ENCODE assay signal across 12 cellular contexts in the genomic region with DNA sequence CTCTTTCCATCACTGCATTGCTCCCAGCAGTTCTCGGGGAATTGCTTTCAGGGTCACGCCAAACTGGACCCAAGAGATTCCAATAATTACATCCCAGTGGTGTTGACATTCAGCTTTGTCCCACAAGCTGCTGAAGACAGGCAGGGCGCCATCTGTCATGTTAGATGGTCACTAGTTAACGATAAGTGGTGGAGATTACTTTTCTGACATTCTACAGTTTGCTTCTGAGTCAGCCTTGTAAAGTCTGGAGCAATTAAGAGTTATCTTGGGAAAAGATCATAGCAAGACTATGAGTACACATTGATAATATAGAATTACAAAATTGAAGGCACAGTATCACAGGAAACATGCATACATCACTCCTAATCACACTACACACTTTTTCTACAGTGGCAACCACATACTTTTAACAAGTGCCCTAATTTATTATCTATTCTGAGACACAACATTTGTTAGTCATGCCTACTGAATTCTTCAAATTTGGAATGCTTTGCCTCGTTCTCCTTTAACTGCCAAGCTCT. TPM values are rescaled to one million over a fixed set of nuclear protein-coding genes. Genes with fewer than 3 reads are reported as not detected.
DNase-seq lines count a peak whose midpoint lies in the region; ATAC-seq and TF ChIP-seq lines count a peak whose summit lies in the region.
"Had no signal": no experiment of that assay in that cellular context is flagged by ENCODE, and none has a peak within 500 bp of the region (broad histone marks: within the 10 kb centered on the region; RNA-seq: fewer than 3 reads in every experiment).

No MANE protein-coding gene starts in this region.

- H3K36me3 Mint-ChIP-seq in GM23338 (ENCODE audit: low read depth), result no peaks in the 10 kb centered on the region
- no peaks in the 10 kb centered on the region for H3K36me3 Mint-ChIP-seq in CD4-positive, alpha-beta T cell (ENCODE audit: low read depth)
- H3K36me3 Mint-ChIP-seq: activated naive CD4-positive, alpha-beta T cell treated with anti-CD3 and anti-CD28 coated beads, Interleukin-2, amount 50 U/mL, for 24 hours had no signal

- 25% methylated on average over 5 of the region's 5 CpGs for WGBS in hepatocyte (ENCODE audit: low lambda C conversion rate, missing lambda C conversion rate)
- WGBS in prostate gland, result 41% methylated on average over 5 of the region's 5 CpGs

- DNase-seq in A673 (ENCODE audit: low spot score) (peak; percentile 77), GM23338 (ENCODE audit: low spot score) (no peak), SJCRH30 (peak; percentile 47 to 53), hepatocyte (ENCODE audit: low spot score) (peak; percentile 64), prostate gland (ENCODE audit: low spot score) (no peak), NCI-H1694 treated with DMSO at 0.1 percent for 48 hours (lab: John Stamatoyannopoulos, UW) (no peak)
- DNase-seq in CD4-positive, alpha-beta T cell, result no peak
- DNase-seq: NCI-H526 had no signal

- TF ChIP-seq CTCF in A673 (conservative IDR thresholded peaks at IDR 0.05; ENCODE audit: low read depth, low read length) (no peak), GM23338 (conservative IDR thresholded peaks at IDR 0.05; ENCODE audit: low read depth in 2 of 2) (0 out of 4 replicates have a peak, but pooled peaks of 1 of the 2 experiments have one; percentile 6), hepatocyte (IDR thresholded peaks at IDR 0.05; ENCODE audit: poor library complexity) (no peak), prostate gland (IDR thresholded peaks at IDR 0.05) (no peak)
- no peak for TF ChIP-seq CTCF in CD4-positive, alpha-beta T cell (IDR thresholded peaks at IDR 0.05)

- H3K4me3 ChIP-seq in A673 (ENCODE audit: low read depth, low read length, poor library complexity, severe bottlenecking) (no peak overlapping the region), GM23338 (no peak overlapping the region), SJCRH30 (no peak overlapping the region), hepatocyte (no peak overlapping the region), prostate gland (no peak overlapping the region)

- H3K4me3 Mint-ChIP-seq in GM23338, result no peak overlapping the region
- no peak overlapping the region for H3K4me3 Mint-ChIP-seq in CD4-positive, alpha-beta T cell
- H3K4me3 Mint-ChIP-seq: activated naive CD4-positive, alpha-beta T cell treated with anti-CD3 and anti-CD28 coated beads, Interleukin-2, amount 50 U/mL, for 24 hours; CD14-positive monocyte had no signal

- H3K4me2 ChIP-seq in GM23338 (no peak overlapping the region), hepatocyte (no peak overlapping the region)

- TF ChIP-seq POLR2A in prostate gland (IDR thresholded peaks at IDR 0.05), result no peak

- no peaks in the 10 kb centered on the region for H3K36me3 ChIP-seq in A673 (ENCODE audit: insufficient read depth, low read length, poor library complexity, severe bottlenecking)
- H3K36me3 ChIP-seq in GM23338 (ENCODE audit: insufficient read depth), result no peaks in the 10 kb centered on the region
- H3K36me3 ChIP-seq in SJCRH30, result peaks cover 7% of the 10 kb centered on the region
- H3K36me3 ChIP-seq in hepatocyte (replicated peaks; ENCODE audit: insufficient read depth, low read depth), result no peaks in the 10 kb centered on the region
- no peaks in the 10 kb centered on the region for H3K36me3 ChIP-seq in prostate gland

- H3K9me3 Mint-ChIP-seq in GM23338, result no peaks in the 10 kb centered on the region
- no peaks in the 10 kb centered on the region for H3K9me3 Mint-ChIP-seq in CD4-positive, alpha-beta T cell

- H3K27me3 ChIP-seq in A673 (replicated peaks; ENCODE audit: insufficient read depth, low read depth, low read length, poor library complexity), result no peaks in the 10 kb centered on the region
- no peaks in the 10 kb centered on the region for H3K27me3 ChIP-seq in GM23338 (ENCODE audit: insufficient read depth)
- H3K27me3 ChIP-seq in SJCRH30, result no peaks in the 10 kb centered on the region
- no peaks in the 10 kb centered on the region for H3K27me3 ChIP-seq in hepatocyte
- H3K27me3 ChIP-seq in prostate gland (replicated peaks; ENCODE audit: insufficient read depth), result no peaks in the 10 kb centered on the region
- H3K27me3 ChIP-seq in CD4-positive, alpha-beta T cell (ENCODE audit: control insufficient read depth, insufficient read depth, low read length), result no peaks in the 10 kb centered on the region

- H3K27ac ChIP-seq in A673 (ENCODE audit: low read depth, low read length, poor library complexity, severe bottlenecking), result no peak overlapping the region
- no peak overlapping the region for H3K27ac ChIP-seq in GM23338 (ENCODE audit: low read depth)
- no peak overlapping the region for H3K27ac ChIP-seq in SJCRH30
- H3K27ac ChIP-seq in hepatocyte, result peak overlapping the region; percentile 44
- no peak overlapping the region for H3K27ac ChIP-seq in prostate gland
- no peak overlapping the region for H3K27ac ChIP-seq in CD4-positive, alpha-beta T cell (ENCODE audit: low read depth, low read length)
- H3K27ac ChIP-seq: parathyroid adenoma had no signal

- intact Hi-C loops in A673 (cut with micrococcal nuclease; ENCODE audit: unreplicated experiment), result no loop called here
- intact Hi-C loops in prostate gland (cut with DNase I), result no loop called here
- intact Hi-C loops in CD4-positive, alpha-beta T cell (cut with DNase I, micrococcal nuclease), result no loop called here

- no peaks in the 10 kb centered on the region for H3K27me3 Mint-ChIP-seq in GM23338 (ENCODE audit: insufficient read depth, low read depth, poor library complexity)
- no peaks in the 10 kb centered on the region for H3K27me3 Mint-ChIP-seq in CD4-positive, alpha-beta T cell
- H3K27me3 Mint-ChIP-seq: activated naive CD4-positive, alpha-beta T cell treated with anti-CD3 and anti-CD28 coated beads, Interleukin-2, amount 50 U/mL, for 24 hours had no signal

- peak overlapping the region; percentile 34; the same call in 1 of the 2 replicates for H2AFZ ChIP-seq in GM23338
- H2AFZ ChIP-seq in hepatocyte, result no peak overlapping the region
- H2AFZ ChIP-seq: parathyroid adenoma had no signal

- POLR2A ChIA-PET in A673 (lab: Charles Lee; ENCODE audit: low non-redundant PET), result no interaction called here
- POLR2A ChIA-PET in CD4-positive, alpha-beta T cell (lab: Charles Lee), result no interaction called here

- CTCF ChIA-PET in A673 (lab: Charles Lee), result no interaction called here
- CTCF ChIA-PET in CD4-positive, alpha-beta T cell (lab: Charles Lee), result no interaction called here

- H3K9me3 ChIP-seq in A673 (ENCODE audit: low read depth, low read length, poor library complexity, severe bottlenecking) (no peaks in the 10 kb centered on the region), SJCRH30 (replicated peaks) (no peaks in the 10 kb centered on the region), hepatocyte (ENCODE audit: low read depth) (no peaks in the 10 kb centered on the region), prostate gland (no peaks in the 10 kb centered on the region)
- no peaks in the 10 kb centered on the region for H3K9me3 ChIP-seq in CD4-positive, alpha-beta T cell (ENCODE audit: control insufficient read depth, low read length)

- H3K4me1 ChIP-seq in A673 (ENCODE audit: insufficient read depth, low read length, poor library complexity, severe bottlenecking) (no peaks in the 10 kb centered on the region), GM23338 (ENCODE audit: insufficient read depth) (no peaks in the 10 kb centered on the region), SJCRH30 (peaks cover 13% of the 10 kb centered on the region), hepatocyte (ENCODE audit: insufficient read depth) (peaks cover 7% of the 10 kb centered on the region), prostate gland (replicated peaks) (no peaks in the 10 kb centered on the region)
- H3K4me1 ChIP-seq: parathyroid adenoma had no signal

- H3K9me2 ChIP-seq in GM23338 (ENCODE audit: insufficient read depth), result peaks cover 3% of the 10 kb centered on the region; the same call in 1 of the 2 replicates
- no peaks in the 10 kb centered on the region for H3K9me2 ChIP-seq in hepatocyte (replicated peaks; ENCODE audit: insufficient read depth)

- H3K79me2 ChIP-seq in GM23338 (replicated peaks; ENCODE audit: insufficient read depth), result no peaks in the 10 kb centered on the region
- peaks cover 19% of the 10 kb centered on the region for H3K79me2 ChIP-seq in hepatocyte
- H3K79me2 ChIP-seq: parathyroid adenoma had no signal

- no peaks in the 10 kb centered on the region for H4K20me1 ChIP-seq in GM23338 (replicated peaks; ENCODE audit: insufficient read depth)
- no peaks in the 10 kb centered on the region for H4K20me1 ChIP-seq in hepatocyte (ENCODE audit: insufficient read depth, poor library complexity, severe bottlenecking)

- no peaks in the 10 kb centered on the region for H3F3A ChIP-seq in GM23338 (replicated peaks; ENCODE audit: low read depth)

- H3K4me1 Mint-ChIP-seq in GM23338, result no peaks in the 10 kb centered on the region
- H3K4me1 Mint-ChIP-seq in CD4-positive, alpha-beta T cell (ENCODE audit: low read depth), result no peaks in the 10 kb centered on the region
- H3K4me1 Mint-ChIP-seq: activated naive CD4-positive, alpha-beta T cell treated with anti-CD3 and anti-CD28 coated beads, Interleukin-2, amount 50 U/mL, for 24 hours; CD14-positive monocyte had no signal

- ATAC-seq in GM23338 (no peak), HG03196 (IDR thresholded peaks at IDR 0.05; ENCODE audit: unreplicated experiment) (no peak)
- no peak for ATAC-seq in CD4-positive, alpha-beta T cell (ENCODE audit: poor library complexity)

- no TSS peak for BruUV-seq in A673 (replicated peaks; lab: Mats Ljungman, UMichigan)

- H3K27ac Mint-ChIP-seq in GM23338, result no peak overlapping the region
- H3K27ac Mint-ChIP-seq in CD4-positive, alpha-beta T cell, result no peak overlapping the region
- H3K27ac Mint-ChIP-seq: activated naive CD4-positive, alpha-beta T cell treated with anti-CD3 and anti-CD28 coated beads, Interleukin-2, amount 50 U/mL, for 24 hours; CD14-positive monocyte had no signal

TF ChIP-seq in GM23338, 12 proteins besides CTCF, POLR2A, EP300 and RAD21 (continues in another document):
- TF ChIP-seq STAT1 (IDR thresholded peaks at IDR 0.05; ENCODE audit: unreplicated experiment), result no peak
- TF ChIP-seq JUNB (IDR thresholded peaks at IDR 0.05; ENCODE audit: unreplicated experiment), result no peak
- TF ChIP-seq POLR2AphosphoS5 (IDR thresholded peaks at IDR 0.05; ENCODE audit: low read depth), result no peak
- no peak for TF ChIP-seq NANOG (IDR thresholded peaks at IDR 0.05; ENCODE audit: borderline replicate concordance)
- no peak for TF ChIP-seq ZNF331 (CRISPR knock-in tag; IDR thresholded peaks at IDR 0.05; ENCODE audit: low read depth)

RNA-seq across cellular contexts. Expression of a gene that starts 41.9 kb away (rescaled TPM):
- total RNA-seq in A673 (2021), result 12.4 and 13.3 TPM in 2 replicates
- total RNA-seq in GM23338 (2014; rRNA removed; shearing (Covaris generic)), result 3.1 and 3.5 TPM in 2 replicates
- polyA plus RNA-seq in GM23338 (2016; fragmentation: Nextera tagmentation; extraction: Ambion mirVana), result 0.40 and 1.0 TPM in 2 replicates
- 37.0 and 39.3 TPM in 2 replicates for total RNA-seq in SJCRH30 (2014; rRNA removed; shearing (Covaris generic))
- total RNA-seq in hepatocyte, result 134 and 139 TPM in 2 replicates
- 34.8 and 37.1 TPM in 2 replicates for polyA plus RNA-seq in hepatocyte
- 100 to 1,000 TPM in 1 of 2 donors, 10 to 100 TPM in 1; 66.4 to 147 TPM for total RNA-seq in prostate gland
- under 1 TPM; 0.08 TPM for total RNA-seq in CD4-positive, alpha-beta T cell

Comparison
In these comparisons a context has a peak if more than half of its experiments do, and no peak if none do; other contexts are left out.
1. DNase-seq: peak in A673 (single experiment), SJCRH30 (2 of 2) and hepatocyte (single experiment); none in GM23338 (single experiment), prostate gland (single experiment), NCI-H1694 treated with DMSO at 0.1 percent for 48 hours (single experiment) and CD4-positive, alpha-beta T cell (0 of 10).